31 cellular contexts compared by ENCODE assay signal in genomic region chr4:184929476-184929875, GRCh38.
DNase-seq lines count a peak whose midpoint lies in the region; TF ChIP-seq lines count a peak whose summit lies in the region.
"Had no signal": no experiment of that assay in that cellular context is flagged by ENCODE, and none has a peak within 500 bp of the region (broad histone marks: within the 10 kb centered on the region; RNA-seq: fewer than 3 reads in every experiment).

No MANE protein-coding gene starts in this region.

- no peaks in the 10 kb centered on the region for H3K9me3 ChIP-seq in esophagus muscularis mucosa
- H3K9me3 ChIP-seq: BE2C had no signal

- no peaks in the 10 kb centered on the region for H3K36me3 ChIP-seq in esophagus muscularis mucosa
- H3K36me3 ChIP-seq: BE2C; BLaER1; BLaER1 treated with 17β-estradiol and CSF1 and Interleukin-3, amounts not matched to agents 10 nM and 100 nM had no signal

- TF ChIP-seq CTCF in esophagus muscularis mucosa (IDR thresholded peaks at IDR 0.05) (no peak), osteocyte (IDR thresholded peaks at IDR 0.05) (no peak)

- intact Hi-C loops in esophagus muscularis mucosa (cut with DNase I): no loop called here

- TF ChIP-seq POLR2A in esophagus muscularis mucosa (IDR thresholded peaks at IDR 0.05; ENCODE audit: low read depth): no peak

- H3K4me1 Mint-ChIP-seq in osteocyte (ENCODE audit: unreplicated experiment): no peaks in the 10 kb centered on the region
- H3K4me1 Mint-ChIP-seq: B cell; CD4-positive, CD25-positive, alpha-beta regulatory T cell had no signal

- no peaks in the 10 kb centered on the region for H3K36me3 Mint-ChIP-seq in osteocyte (ENCODE audit: unreplicated experiment)
- H3K36me3 Mint-ChIP-seq: CD14-positive monocyte; CD4-positive, alpha-beta memory T cell; CD4-positive, CD25-positive, alpha-beta regulatory T cell; CD8-positive, alpha-beta T cell had no signal

- H3K9me3 Mint-ChIP-seq in osteocyte (ENCODE audit: unreplicated experiment): peaks cover 18% of the 10 kb centered on the region
- H3K9me3 Mint-ChIP-seq: CD4-positive, alpha-beta T cell had no signal

- H3K4me3 Mint-ChIP-seq in osteocyte (ENCODE audit: unreplicated experiment): no peak overlapping the region
- H3K4me3 Mint-ChIP-seq: B cell; CD14-positive monocyte; CD4-positive, alpha-beta memory T cell; CD4-positive, alpha-beta T cell; CD4-positive, CD25-positive, alpha-beta regulatory T cell; CD8-positive, alpha-beta memory T cell; CD8-positive, alpha-beta T cell had no signal

- peaks cover 6% of the 10 kb centered on the region for H3K27me3 Mint-ChIP-seq in osteocyte (ENCODE audit: unreplicated experiment)

- 95% methylated on average over 8 of the region's 8 CpGs for WGBS in esophagus muscularis mucosa

- H3K27me3 ChIP-seq in esophagus muscularis mucosa: peaks cover 0 to 8% (median 0%) of the 10 kb centered on the region in 4 donors
- H3K27me3 ChIP-seq: BE2C; BLaER1; BLaER1 treated with 17β-estradiol and CSF1 and Interleukin-3, amounts not matched to agents 10 nM and 100 nM had no signal

- H3K27ac Mint-ChIP-seq in osteocyte (ENCODE audit: unreplicated experiment): no peak overlapping the region
- H3K27ac Mint-ChIP-seq: B cell; CD14-positive monocyte; CD4-positive, alpha-beta memory T cell; CD4-positive, alpha-beta T cell; CD4-positive, CD25-positive, alpha-beta regulatory T cell; CD8-positive, alpha-beta memory T cell; CD8-positive, alpha-beta T cell had no signal

- H3K27ac ChIP-seq in esophagus muscularis mucosa (replicated peaks in 1 of 4): no peak overlapping the region
- H3K27ac ChIP-seq: 22Rv1; A549; BLaER1; BLaER1 treated with 17β-estradiol and CSF1 and Interleukin-3, amounts not matched to agents 10 nM and 100 nM; C4-2B had no signal

- H3K4me3 ChIP-seq in esophagus muscularis mucosa: no peak overlapping the region
- H3K4me3 ChIP-seq: A549; BLaER1; BLaER1 treated with 17β-estradiol and CSF1 and Interleukin-3, amounts not matched to agents 10 nM and 100 nM had no signal

- DNase-seq in esophagus muscularis mucosa (ENCODE audit: extremely low spot score): peak; percentile 64
- DNase-seq in osteocyte (ENCODE audit: extremely low spot score, unreplicated experiment): peak; percentile 25
- no peak for DNase-seq in globus pallidus (ENCODE audit: low spot score)
- DNase-seq in NOMO-1 treated with DMSO at 0.1 percent for 48 hours (lab: John Stamatoyannopoulos, UW; ENCODE audit: unreplicated experiment): no peak
- DNase-seq: 8988T; ACHN; AML-193; BE2C; C1 segment of cervical spinal cord; Caco-2; Calu3; CD4-positive, alpha-beta memory T cell; CD4-positive, alpha-beta T cell; CD4-positive, CD25-positive, alpha-beta regulatory T cell; CD8-positive, alpha-beta memory T cell; CD8-positive, alpha-beta T cell; COR-L47; DMS 273 treated with DMSO at 0.1 percent for 48 hours; DMS153; DMS53; DMS79; DMS79 treated with DMSO at 0.1 percent for 48 hours; DND-41; EL had no signal

- no peak for TF ChIP-seq EP300 in esophagus muscularis mucosa (IDR thresholded peaks at IDR 0.05)

- H3K4me1 ChIP-seq in esophagus muscularis mucosa: no peaks in the 10 kb centered on the region
- H3K4me1 ChIP-seq: A549, BE2C, BLaER1 had no signal

Comparison
In these comparisons a context has a peak if more than half of its experiments do, and no peak if none do; other contexts are left out.
1. DNase-seq: peak in esophagus muscularis mucosa (single experiment) and osteocyte (single experiment); none in globus pallidus (single experiment) and NOMO-1 treated with DMSO at 0.1 percent for 48 hours (single experiment).